ENCODE assay signal across 12 cellular contexts in genomic region chr3:160170409-160171370, GRCh38. TPM values are rescaled to one million over a fixed set of nuclear protein-coding genes. Genes with fewer than 3 reads are reported as not detected.
A peak's percentile ranks its signal among the peaks of the same experiment; 100 is the strongest.
DNase-seq lines count a peak whose midpoint lies in the region; ATAC-seq and TF ChIP-seq lines count a peak whose summit lies in the region.
"Had no signal": no experiment of that assay in that cellular context is flagged by ENCODE, and none has a peak within 500 bp of the region (broad histone marks: within the 10 kb centered on the region; RNA-seq: fewer than 3 reads in every experiment).

No MANE protein-coding gene starts in this region.

- TF ChIP-seq CTCF in GM10248 (IDR thresholded peaks at IDR 0.05; ENCODE audit: control extremely low read depth, extremely low read depth, low read depth, missing control alignments) = no peak

- CTCF ChIA-PET in GM10248 (lab: Yijun Ruan, JAX) = interaction anchor here (1.1 to 3.7 kb wide), 3 partner anchors 8 to 138 kb away, joined by 3 to 22 read pairs (median 11); no protein-coding TSS in a partner anchor

- ATAC-seq in GM18909 (IDR thresholded peaks at IDR 0.05; ENCODE audit: poor library complexity, unreplicated experiment) (peak; percentile 78), GM21825 (IDR thresholded peaks at IDR 0.05; ENCODE audit: unreplicated experiment) (peak; percentile 62), HG03378 (IDR thresholded peaks at IDR 0.05; ENCODE audit: unreplicated experiment) (peak; percentile 75)
- ATAC-seq: esophagus mucosa had no signal

- POLR2A ChIA-PET in GM10248 (lab: Yijun Ruan, JAX) = no interaction called here

- peak; percentile 20 for DNase-seq in GM10248 (ENCODE audit: extremely low spot score)
- DNase-seq in superior temporal gyrus (ENCODE audit: extremely low spot score) = no peak
- no peak for DNase-seq in KG1 (lab: John Stamatoyannopoulos, UW)
- DNase-seq in HT-29 (ENCODE audit: low spot score) = no peak
- no peak for DNase-seq in Ammon's horn (ENCODE audit: low spot score)
- DNase-seq: activated CD4-positive, alpha-beta memory T cell treated with anti-CD3 and anti-CD28 coated beads for 36 hours had no signal

RNA-seq across cellular contexts. Expression of gene C3orf80, which starts 54.5 kb away (rescaled TPM):
- not detected in 2 replicates for total RNA-seq in HT-29 (2014; rRNA removed; shearing (Covaris generic))
- total RNA-seq: activated CD4-positive, alpha-beta memory T cell treated with anti-CD3 and anti-CD28 coated beads for 36 hours; mesothelial cell of epicardium; OCI-LY7 had no signal
